In the genomic region with DNA sequence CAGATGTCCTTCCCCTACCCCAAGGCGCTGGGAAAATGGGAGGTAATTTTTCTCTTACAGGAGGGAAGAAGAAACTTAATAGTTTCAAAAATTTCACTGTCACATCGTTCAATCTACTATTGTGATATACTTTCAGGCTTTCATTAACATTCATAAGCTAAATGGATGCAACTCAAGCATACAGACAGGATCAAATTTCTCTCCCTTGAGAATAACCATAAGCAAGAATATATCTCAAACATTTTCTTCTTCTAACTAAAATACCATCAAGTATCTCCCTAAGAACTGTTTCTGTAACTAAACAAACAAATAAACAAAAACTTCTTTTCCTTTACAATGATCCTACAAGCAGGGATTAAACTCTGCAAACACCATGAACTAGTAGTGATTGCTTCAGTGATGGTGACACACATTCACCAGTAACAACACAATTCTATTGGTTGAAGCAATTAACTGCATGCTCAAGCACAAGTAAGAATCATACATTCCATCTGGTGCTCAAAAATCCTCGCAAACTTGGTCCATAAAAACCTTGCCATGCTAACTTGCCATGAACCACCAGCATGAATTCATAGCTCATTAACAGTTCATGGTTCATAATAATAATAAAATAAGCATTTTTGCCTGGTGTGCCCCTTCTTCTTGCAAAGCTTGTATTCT, we compare ENCODE assay signal across 1 cellular context.
A peak's percentile ranks its signal among the peaks of the same experiment; 100 is the strongest.
TF ChIP-seq lines count a peak whose summit lies in the region.

No MANE protein-coding gene starts in this region.

TF ChIP-seq in HepG2, 621 proteins besides CTCF, POLR2A, EP300 and RAD21 (continued from another document):
- TF ChIP-seq PAXIP1 (CRISPR knock-in tag; conservative IDR thresholded peaks at IDR 0.05), result 0 out of 2 replicates have a peak, but pooled peaks have one; percentile 8
- TF ChIP-seq RFX5 (IDR thresholded peaks at IDR 0.05; ENCODE audit: low read depth, low read length), result no peak
- no peak for TF ChIP-seq TBL1XR1 (IDR thresholded peaks at IDR 0.05; ENCODE audit: borderline replicate concordance, low read length, partially characterized antibody)
- TF ChIP-seq ZNF280B (CRISPR knock-in tag; IDR thresholded peaks at IDR 0.05; ENCODE audit: borderline replicate concordance), result no peak
- no peak for TF ChIP-seq ZNF784 (CRISPR knock-in tag; IDR thresholded peaks at IDR 0.05; ENCODE audit: borderline replicate concordance)
- TF ChIP-seq TMF1 (CRISPR knock-in tag; IDR thresholded peaks at IDR 0.05; ENCODE audit: low read depth), result no peak
- TF ChIP-seq HOXA9 (CRISPR knock-in tag; IDR thresholded peaks at IDR 0.05; ENCODE audit: borderline replicate concordance), result no peak
- no peak for TF ChIP-seq IRX3 (CRISPR knock-in tag; IDR thresholded peaks at IDR 0.05; ENCODE audit: borderline replicate concordance, low read depth)
- no peak for TF ChIP-seq POLR2AphosphoS5 (IDR thresholded peaks at IDR 0.05; ENCODE audit: low read depth, low read length)
- peak; percentile 16 for TF ChIP-seq RBM22 (optimal IDR thresholded peaks at IDR 0.05; ENCODE audit: low read length)
- no peak for TF ChIP-seq CHD2 (IDR thresholded peaks at IDR 0.05; ENCODE audit: low read depth, low read length)
